In genomic region chr1:87335175-87335992, GRCh38 we compare ENCODE assay signal across 8 cellular contexts. TPM values are rescaled to one million over a fixed set of nuclear protein-coding genes. Genes with fewer than 3 reads are reported as not detected.
DNase-seq lines count a peak whose midpoint lies in the region; ATAC-seq and TF ChIP-seq lines count a peak whose summit lies in the region.

No MANE protein-coding gene starts in this region.

- no peak for TF ChIP-seq EP300 in Ishikawa (IDR thresholded peaks at IDR 0.05; ENCODE audit: borderline replicate concordance)

- WGBS in adipose tissue, 3 donors = 1 to 2% (median 1%) methylated on average over 48 to 62 of the region's 62 CpGs

- peaks cover 15% of the 10 kb centered on the region for H3K36me3 ChIP-seq in left ventricle myocardium inferior

- no peak for TF ChIP-seq RAD21 in Ishikawa (IDR thresholded peaks at IDR 0.05; ENCODE audit: low read depth)

- peak overlapping the region; percentile 92 for H3K4me3 ChIP-seq in left ventricle myocardium inferior

- H3K27me3 ChIP-seq in left ventricle myocardium inferior (ENCODE audit: low read depth) = no peaks in the 10 kb centered on the region

- no peaks in the 10 kb centered on the region for H3K9me3 ChIP-seq in left ventricle myocardium inferior (replicated peaks)

- peaks cover 72% of the 10 kb centered on the region for H3K4me1 ChIP-seq in left ventricle myocardium inferior

- DNase-seq in Daoy (ENCODE audit: low read depth) (peak; percentile 82), SKM-1 treated with dmso at 0.1 percent for 144 hours (lab: John Stamatoyannopoulos, UW; ENCODE audit: unreplicated experiment) (peak; percentile 79), left ventricle myocardium inferior (peak; percentile 76), posterior vena cava (ENCODE audit: low spot score) (peak; percentile 94), AML-193 (lab: John Stamatoyannopoulos, UW) (no peak)

- peak; percentile 38 for ATAC-seq in GM21528 (IDR thresholded peaks at IDR 0.05; ENCODE audit: low FRiP score, unreplicated experiment)

- H3K27ac ChIP-seq in adipose tissue (ENCODE audit: low read depth, low read length) (peak overlapping the region; percentile 57), left ventricle myocardium inferior (replicated peaks) (peak overlapping the region; percentile 84)

- intact Hi-C loops in left ventricle myocardium inferior (cut with micrococcal nuclease) = no loop called here
- intact Hi-C loops in posterior vena cava (cut with DNase I) = loop anchor here (10.0 kb wide), 1 partner anchor 619 kb away; no protein-coding TSS in a partner anchor

- peak; percentile 65 for TF ChIP-seq CTCF in left ventricle myocardium inferior (IDR thresholded peaks at IDR 0.05; ENCODE audit: borderline replicate concordance)

TF ChIP-seq in Ishikawa, 13 proteins besides CTCF, POLR2A, EP300 and RAD21:
- TF ChIP-seq TAF1 (IDR thresholded peaks at IDR 0.05; ENCODE audit: low read depth) = peak; percentile 48; the same call in 1 of the 2 replicates
- TF ChIP-seq, protein P1, sequence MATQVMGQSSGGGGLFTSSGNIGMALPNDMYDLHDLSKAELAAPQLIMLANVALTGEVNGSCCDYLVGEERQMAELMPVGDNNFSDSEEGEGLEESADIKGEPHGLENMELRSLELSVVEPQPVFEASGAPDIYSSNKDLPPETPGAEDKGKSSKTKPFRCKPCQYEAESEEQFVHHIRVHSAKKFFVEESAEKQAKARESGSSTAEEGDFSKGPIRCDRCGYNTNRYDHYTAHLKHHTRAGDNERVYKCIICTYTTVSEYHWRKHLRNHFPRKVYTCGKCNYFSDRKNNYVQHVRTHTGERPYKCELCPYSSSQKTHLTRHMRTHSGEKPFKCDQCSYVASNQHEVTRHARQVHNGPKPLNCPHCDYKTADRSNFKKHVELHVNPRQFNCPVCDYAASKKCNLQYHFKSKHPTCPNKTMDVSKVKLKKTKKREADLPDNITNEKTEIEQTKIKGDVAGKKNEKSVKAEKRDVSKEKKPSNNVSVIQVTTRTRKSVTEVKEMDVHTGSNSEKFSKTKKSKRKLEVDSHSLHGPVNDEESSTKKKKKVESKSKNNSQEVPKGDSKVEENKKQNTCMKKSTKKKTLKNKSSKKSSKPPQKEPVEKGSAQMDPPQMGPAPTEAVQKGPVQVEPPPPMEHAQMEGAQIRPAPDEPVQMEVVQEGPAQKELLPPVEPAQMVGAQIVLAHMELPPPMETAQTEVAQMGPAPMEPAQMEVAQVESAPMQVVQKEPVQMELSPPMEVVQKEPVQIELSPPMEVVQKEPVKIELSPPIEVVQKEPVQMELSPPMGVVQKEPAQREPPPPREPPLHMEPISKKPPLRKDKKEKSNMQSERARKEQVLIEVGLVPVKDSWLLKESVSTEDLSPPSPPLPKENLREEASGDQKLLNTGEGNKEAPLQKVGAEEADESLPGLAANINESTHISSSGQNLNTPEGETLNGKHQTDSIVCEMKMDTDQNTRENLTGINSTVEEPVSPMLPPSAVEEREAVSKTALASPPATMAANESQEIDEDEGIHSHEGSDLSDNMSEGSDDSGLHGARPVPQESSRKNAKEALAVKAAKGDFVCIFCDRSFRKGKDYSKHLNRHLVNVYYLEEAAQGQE (IDR thresholded peaks at IDR 0.05; ENCODE audit: low read depth) = no peak
- TF ChIP-seq, protein P2, sequence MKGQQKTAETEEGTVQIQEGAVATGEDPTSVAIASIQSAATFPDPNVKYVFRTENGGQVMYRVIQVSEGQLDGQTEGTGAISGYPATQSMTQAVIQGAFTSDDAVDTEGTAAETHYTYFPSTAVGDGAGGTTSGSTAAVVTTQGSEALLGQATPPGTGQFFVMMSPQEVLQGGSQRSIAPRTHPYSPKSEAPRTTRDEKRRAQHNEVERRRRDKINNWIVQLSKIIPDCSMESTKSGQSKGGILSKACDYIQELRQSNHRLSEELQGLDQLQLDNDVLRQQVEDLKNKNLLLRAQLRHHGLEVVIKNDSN (IDR thresholded peaks at IDR 0.05) = no peak
- TF ChIP-seq, protein P3, sequence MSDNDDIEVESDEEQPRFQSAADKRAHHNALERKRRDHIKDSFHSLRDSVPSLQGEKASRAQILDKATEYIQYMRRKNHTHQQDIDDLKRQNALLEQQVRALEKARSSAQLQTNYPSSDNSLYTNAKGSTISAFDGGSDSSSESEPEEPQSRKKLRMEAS (IDR thresholded peaks at IDR 0.05) = peak; percentile 43; the same call in 1 of the 2 replicates
- TF ChIP-seq NFIC (IDR thresholded peaks at IDR 0.05) = peak; percentile 43

RNA-seq across cellular contexts. Expression of gene LMO4, which starts 6.7 kb away (rescaled TPM):
- 48.4 and 49.8 TPM in 2 replicates for total RNA-seq in Daoy (2014; rRNA removed; shearing (Covaris generic))
- polyA plus RNA-seq in adipose tissue = 10 to 100 TPM; 19.4 to 75.6 (median 65.6) TPM
- total RNA-seq in left ventricle myocardium inferior (35.1 TPM), posterior vena cava (10 to 100 TPM; 56.7 to 64.4 TPM)

Comparison
In these comparisons a context has a peak if more than half of its experiments do, and no peak if none do; other contexts are left out.
1. DNase-seq: peak in Daoy (single experiment), SKM-1 treated with dmso at 0.1 percent for 144 hours (single experiment), left ventricle myocardium inferior (single experiment) and posterior vena cava (single experiment); none in AML-193 (0 of 2).